1 cellular context compared by ENCODE assay signal in genomic region chr21:34774750-34775149, GRCh38.
A peak's percentile ranks its signal among the peaks of the same experiment; 100 is the strongest.
TF ChIP-seq lines count a peak whose summit lies in the region.

No MANE protein-coding gene starts in this region.

TF ChIP-seq in HepG2, 621 proteins besides CTCF, POLR2A, EP300 and RAD21 (continued from another document and continues in another):
- TF ChIP-seq NFE2L1 (CRISPR knock-in tag; IDR thresholded peaks at IDR 0.05; ENCODE audit: borderline replicate concordance) (no peak), BCL6 (CRISPR knock-in tag; IDR thresholded peaks at IDR 0.05) (peak; percentile 25; the same call in 1 of the 2 replicates), MAFF (IDR thresholded peaks at IDR 0.05; ENCODE audit: low read depth, low read length) (no peak), ZNF234 (CRISPR knock-in tag; conservative IDR thresholded peaks at IDR 0.05) (no peak), TP53 (CRISPR knock-in tag; conservative IDR thresholded peaks at IDR 0.05) (no peak), KLF15 (CRISPR knock-in tag; IDR thresholded peaks at IDR 0.05; ENCODE audit: borderline replicate concordance) (no peak), ZBTB1 (CRISPR knock-in tag; IDR thresholded peaks at IDR 0.05; ENCODE audit: borderline replicate concordance) (no peak), CREM (IDR thresholded peaks at IDR 0.05) (no peak), CREM (CRISPR knock-in tag; IDR thresholded peaks at IDR 0.05) (no peak), ZBTB37 (CRISPR knock-in tag; IDR thresholded peaks at IDR 0.05) (no peak), JUND (CRISPR knock-in tag; IDR thresholded peaks at IDR 0.05) (no peak), HNF4A (CRISPR knock-in tag; IDR thresholded peaks at IDR 0.05) (peak; percentile 64), ZNF33B (CRISPR knock-in tag; IDR thresholded peaks at IDR 0.05) (no peak), MXD4 (CRISPR knock-in tag; IDR thresholded peaks at IDR 0.05) (no peak), ZNF430 (CRISPR knock-in tag; IDR thresholded peaks at IDR 0.05) (no peak), ZNF646 (CRISPR knock-in tag; IDR thresholded peaks at IDR 0.05) (no peak), KLF16 (CRISPR knock-in tag; IDR thresholded peaks at IDR 0.05) (no peak), NR2C2 (CRISPR knock-in tag; IDR thresholded peaks at IDR 0.05; ENCODE audit: borderline replicate concordance) (0 out of 2 replicates have a peak, but pooled peaks have one; percentile 17), ZNF782 (CRISPR knock-in tag; IDR thresholded peaks at IDR 0.05; ENCODE audit: borderline replicate concordance) (no peak), TEAD3 (CRISPR knock-in tag; optimal IDR thresholded peaks at IDR 0.05; ENCODE audit: borderline replicate concordance) (peak; percentile 61), ZFAT (CRISPR knock-in tag; conservative IDR thresholded peaks at IDR 0.05) (no peak), ADNP (CRISPR knock-in tag; IDR thresholded peaks at IDR 0.05) (no peak), CEBPB (IDR thresholded peaks at IDR 0.05; ENCODE audit: borderline replicate concordance, low read depth, low read length) (peak; percentile 97), PHF5A (CRISPR knock-in tag; IDR thresholded peaks at IDR 0.05; ENCODE audit: low read depth, unreplicated experiment) (no peak), ZNF768 (CRISPR knock-in tag; IDR thresholded peaks at IDR 0.05) (no peak), ZNF275 (CRISPR knock-in tag; IDR thresholded peaks at IDR 0.05; ENCODE audit: borderline replicate concordance) (no peak), HOXA9 (CRISPR knock-in tag; IDR thresholded peaks at IDR 0.05; ENCODE audit: borderline replicate concordance) (no peak), ATF7 (IDR thresholded peaks at IDR 0.05) (no peak), ATF7 (CRISPR knock-in tag; IDR thresholded peaks at IDR 0.05) (no peak), TFDP1 (CRISPR knock-in tag; IDR thresholded peaks at IDR 0.05; ENCODE audit: borderline replicate concordance) (no peak), HMGXB3 (CRISPR knock-in tag; IDR thresholded peaks at IDR 0.05; ENCODE audit: borderline replicate concordance) (no peak), RELA (CRISPR knock-in tag; IDR thresholded peaks at IDR 0.05) (no peak), ZNF530 (CRISPR knock-in tag; IDR thresholded peaks at IDR 0.05; ENCODE audit: low read depth) (no peak), GPN1 (CRISPR knock-in tag; IDR thresholded peaks at IDR 0.05; ENCODE audit: borderline replicate concordance) (no peak), ZNF101 (CRISPR knock-in tag; IDR thresholded peaks at IDR 0.05; ENCODE audit: borderline replicate concordance, low read depth) (no peak), HMGA1 (CRISPR knock-in tag; conservative IDR thresholded peaks at IDR 0.05) (no peak), NR2F6 (IDR thresholded peaks at IDR 0.05) (peak; percentile 92), NR2F6 (CRISPR knock-in tag; IDR thresholded peaks at IDR 0.05) (peak; percentile 86), YEATS2 (CRISPR knock-in tag; IDR thresholded peaks at IDR 0.05; ENCODE audit: borderline replicate concordance) (no peak)
- TF ChIP-seq, protein P1, sequence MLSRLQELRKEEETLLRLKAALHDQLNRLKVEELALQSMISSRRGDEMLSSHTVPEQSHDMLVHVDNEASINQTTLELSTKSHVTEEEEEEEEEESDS (CRISPR knock-in tag; IDR thresholded peaks at IDR 0.05; ENCODE audit: borderline replicate concordance), result no peak
- TF ChIP-seq, protein P2, sequence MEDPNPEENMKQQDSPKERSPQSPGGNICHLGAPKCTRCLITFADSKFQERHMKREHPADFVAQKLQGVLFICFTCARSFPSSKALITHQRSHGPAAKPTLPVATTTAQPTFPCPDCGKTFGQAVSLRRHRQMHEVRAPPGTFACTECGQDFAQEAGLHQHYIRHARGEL (CRISPR knock-in tag; IDR thresholded peaks at IDR 0.05), result no peak
- TF ChIP-seq, protein P3, sequence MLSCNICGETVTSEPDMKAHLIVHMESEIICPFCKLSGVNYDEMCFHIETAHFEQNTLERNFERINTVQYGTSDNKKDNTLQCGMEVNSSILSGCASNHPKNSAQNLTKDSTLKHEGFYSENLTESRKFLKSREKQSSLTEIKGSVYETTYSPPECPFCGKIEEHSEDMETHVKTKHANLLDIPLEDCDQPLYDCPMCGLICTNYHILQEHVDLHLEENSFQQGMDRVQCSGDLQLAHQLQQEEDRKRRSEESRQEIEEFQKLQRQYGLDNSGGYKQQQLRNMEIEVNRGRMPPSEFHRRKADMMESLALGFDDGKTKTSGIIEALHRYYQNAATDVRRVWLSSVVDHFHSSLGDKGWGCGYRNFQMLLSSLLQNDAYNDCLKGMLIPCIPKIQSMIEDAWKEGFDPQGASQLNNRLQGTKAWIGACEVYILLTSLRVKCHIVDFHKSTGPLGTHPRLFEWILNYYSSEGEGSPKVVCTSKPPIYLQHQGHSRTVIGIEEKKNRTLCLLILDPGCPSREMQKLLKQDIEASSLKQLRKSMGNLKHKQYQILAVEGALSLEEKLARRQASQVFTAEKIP (CRISPR knock-in tag; IDR thresholded peaks at IDR 0.05; ENCODE audit: borderline replicate concordance), result no peak
